Comparison of ENCODE assay signal across 28 cellular contexts in genomic region chr11:74966651-74967050, GRCh38. TPM values are rescaled to one million over a fixed set of nuclear protein-coding genes. Genes with fewer than 3 reads are reported as not detected.
DNase-seq lines count a peak whose midpoint lies in the region; ATAC-seq, FAIRE-seq and TF ChIP-seq lines count a peak whose summit lies in the region.
"Had no signal": no experiment of that assay in that cellular context is flagged by ENCODE, and none has a peak within 500 bp of the region (broad histone marks: within the 10 kb centered on the region; RNA-seq: fewer than 3 reads in every experiment).

No MANE protein-coding gene starts in this region.

- H3K36me3 Mint-ChIP-seq in MCF 10A (ENCODE audit: insufficient read depth, unreplicated experiment) = peaks cover 59% of the 10 kb centered on the region

- H3K36me3 ChIP-seq in breast epithelium (no peaks in the 10 kb centered on the region), K562 (ENCODE audit: control insufficient read depth, insufficient read depth, low read length) (peaks cover 87% of the 10 kb centered on the region)
- H3K36me3 ChIP-seq: prostate gland had no signal

- no peak overlapping the region for H2AFZ ChIP-seq in K562 (ENCODE audit: low read depth, low read length)

- intact Hi-C loops in MCF 10A (cut with micrococcal nuclease) = no loop called here
- intact Hi-C loops in breast epithelium (cut with DNase I; ENCODE audit: low total_unique reads) = no loop called here
- intact Hi-C loops in K562 (cut with micrococcal nuclease) = no loop called here

- H3K27me3 ChIP-seq in breast epithelium (no peaks in the 10 kb centered on the region), K562 (ENCODE audit: control insufficient read depth in 2 of 2, insufficient read depth in 2 of 2, low read length in 2 of 2) (no peaks in the 10 kb centered on the region)
- H3K27me3 ChIP-seq: cardiac muscle cell, left lung, testis, vagina had no signal

- H3K9me3 Mint-ChIP-seq in MCF 10A (ENCODE audit: unreplicated experiment) = no peaks in the 10 kb centered on the region
- H3K9me3 Mint-ChIP-seq: activated CD4-positive, alpha-beta T cell treated with anti-CD3 and anti-CD28 coated beads, Interleukin-2, amount 10 ng/mL, durations not matched to agents 24 days and 14 days; CD8-positive, alpha-beta T cell; HFFc6; IgD-negative memory B cell; naive B cell had no signal

- H3K27ac Mint-ChIP-seq in MCF 10A (ENCODE audit: low read depth, unreplicated experiment) = peak overlapping the region; percentile 73
- H3K27ac Mint-ChIP-seq: activated CD4-positive, alpha-beta T cell treated with anti-CD3 and anti-CD28 coated beads, Interleukin-2, amount 10 ng/mL, durations not matched to agents 24 days and 14 days; CD8-positive, alpha-beta T cell; HFFc6; naive B cell had no signal

- no peak for TF ChIP-seq POLR2A in breast epithelium (IDR thresholded peaks at IDR 0.05)
- TF ChIP-seq POLR2A in K562 (conservative IDR thresholded peaks at IDR 0.05) = no peak

- WGBS in K562 (ENCODE audit: insufficient coverage, low coverage, missing lambda C conversion rate) = 83% methylated on average over 5 of the region's 5 CpGs

- H3K4me1 ChIP-seq in breast epithelium = no peaks in the 10 kb centered on the region
- peaks cover 3 to 21% of the 10 kb centered on the region in 2 experiments; a peak in 3 of 5 replicates for H3K4me1 ChIP-seq in K562 (replicated peaks in 1 of 2; ENCODE audit: control insufficient read depth in 2 of 2, insufficient read depth in 2 of 2, low read length in 2 of 2)
- H3K4me1 ChIP-seq: prostate gland, testis had no signal

- POLR2A ChIA-PET in MCF 10A (lab: Yijun Ruan, JAX) (interaction anchor here (1.2 to 2.2 kb wide), 2 partner anchors 16 to 18 kb away, joined by 4 to 12 read pairs; partner anchors contain the start of genes SPCS2 and XRRA1), K562 (lab: Yijun Ruan, JAX) (no interaction called here)

- H3K4me1 Mint-ChIP-seq in MCF 10A (ENCODE audit: insufficient read depth, unreplicated experiment) = peaks cover 18% of the 10 kb centered on the region

- DNase-seq in MCF 10A (ENCODE audit: unreplicated experiment) (peak; percentile 61), breast epithelium (ENCODE audit: low spot score in 2 of 2) (no peak), K562 (ENCODE audit: extremely low read depth in 1 of 4, low spot score in 3 of 4) (no peak), glomerular visceral epithelial cell (ENCODE audit: extremely low spot score) (peak; percentile 26), NCI-H187 (lab: John Stamatoyannopoulos, UW) (no peak), amygdala (lab: John Stamatoyannopoulos, UW) (no peak), NCI-H1092 (lab: John Stamatoyannopoulos, UW) (no peak)
- DNase-seq: activated CD4-positive, alpha-beta T cell treated with anti-CD3 and anti-CD28 coated beads, Interleukin-2, amount 10 ng/mL, durations not matched to agents 24 days and 14 days; activated T-cell treated with anti-CD3 and anti-CD28 coated beads, Interleukin-2, amount 50 U/mL, for 1 hour; AML-193; CD8-positive, alpha-beta T cell; HFFc6; left lung; naive B cell; NCI-H1105 treated with DMSO at 0.1 percent for 48 hours; NCI-H2029 treated with DMSO at 0.1 percent for 48 hours; NCI-H226; stimulated activated naive CD4-positive, alpha-beta T cell treated with Interleukin-2 at 50 U/mL for 16 hours; testis; WERI-Rb-1 had no signal

- H3K4me2 ChIP-seq in K562 (ENCODE audit: insufficient read depth, low read length) = no peak overlapping the region

- in situ Hi-C loops in K562 (cut with MboI) = no loop called here

- peaks cover 6% of the 10 kb centered on the region; the same call in 1 of the 2 replicates for H4K20me1 ChIP-seq in K562 (replicated peaks; ENCODE audit: control insufficient read depth, insufficient read depth, low read length)

- BruUV-seq in MCF 10A (replicated peaks; lab: Mats Ljungman, UMichigan) (no TSS peak), K562 (replicated peaks; lab: Mats Ljungman, UMichigan) (no TSS peak)

- no peaks in the 10 kb centered on the region for H3K9me3 ChIP-seq in breast epithelium
- no peaks in the 10 kb centered on the region for H3K9me3 ChIP-seq in K562 (replicated peaks; ENCODE audit: control insufficient read depth, insufficient read depth, low read depth, low read length)
- H3K9me3 ChIP-seq: left lung, prostate gland, testis, vagina had no signal

- TF ChIP-seq CTCF in MCF 10A (IDR thresholded peaks at IDR 0.05; ENCODE audit: unreplicated experiment) (no peak), breast epithelium (IDR thresholded peaks at IDR 0.05) (no peak), K562 (IDR thresholded peaks at IDR 0.05 in 2 of 3, conservative IDR thresholded peaks at IDR 0.05 in 1 of 3; ENCODE audit: insufficient read depth in 2 of 3, low read depth in 1 of 3, low read length in 3 of 3) (no peak)

- no peak for FAIRE-seq in K562 (lab: Jason Lieb, UNC)
- FAIRE-seq: A204.1, endometrium, GM12892 had no signal

- no peak overlapping the region for H3K4me3 Mint-ChIP-seq in MCF 10A (ENCODE audit: unreplicated experiment)
- H3K4me3 Mint-ChIP-seq: activated CD4-positive, alpha-beta T cell treated with anti-CD3 and anti-CD28 coated beads, Interleukin-2, amount 10 ng/mL, durations not matched to agents 24 days and 14 days; CD8-positive, alpha-beta T cell; HFFc6; IgD-negative memory B cell; naive B cell had no signal

- H3K4me3 ChIP-seq in breast epithelium = no peak overlapping the region
- no peak overlapping the region for H3K4me3 ChIP-seq in K562
- H3K4me3 ChIP-seq: cardiac muscle cell, left lung, prostate gland, testis, vagina had no signal

- CTCF ChIA-PET in MCF 10A (lab: Yijun Ruan, JAX) (interaction anchor here (1.5 kb wide), 1 partner anchor 37 kb away, joined by 7 read pairs; no protein-coding TSS in a partner anchor), K562 (lab: Yijun Ruan, JAX; ENCODE audit: low intra/inter-chr PET ratio) (interaction anchor here (0.6 kb wide), 1 partner anchor 172 kb away, joined by 5 read pairs; no protein-coding TSS in a partner anchor)

- TF ChIP-seq RAD21 in K562 (CRISPR knock-in tag; conservative IDR thresholded peaks at IDR 0.05 in 1 of 2, IDR thresholded peaks at IDR 0.05 in 1 of 2) = no peak

- H3K9ac ChIP-seq in K562 (ENCODE audit: insufficient read depth in 1 of 2, low read depth in 2 of 2, low read length in 2 of 2) = no peak overlapping the region

- H3K27me3 Mint-ChIP-seq in MCF 10A (ENCODE audit: insufficient read depth, unreplicated experiment) = no peaks in the 10 kb centered on the region
- H3K27me3 Mint-ChIP-seq: activated CD4-positive, alpha-beta T cell treated with anti-CD3 and anti-CD28 coated beads, Interleukin-2, amount 10 ng/mL, durations not matched to agents 24 days and 14 days; IgD-negative memory B cell; naive B cell had no signal

- no peaks in the 10 kb centered on the region for H3K9me1 ChIP-seq in K562 (ENCODE audit: control insufficient read depth, insufficient read depth, low read length)

- H3K27ac ChIP-seq in breast epithelium = no peak overlapping the region
- no peak overlapping the region for H3K27ac ChIP-seq in K562 (ENCODE audit: extremely low read depth, low read depth, low read length)
- H3K27ac ChIP-seq: cardiac muscle cell, left lung, prostate gland, testis, vagina, WERI-Rb-1 had no signal

- no peak for TF ChIP-seq EP300 in K562 (IDR thresholded peaks at IDR 0.05; ENCODE audit: low read length)

- peaks cover 64% of the 10 kb centered on the region for H3K79me2 ChIP-seq in K562 (ENCODE audit: control insufficient read depth, insufficient read depth, low read length)

- ATAC-seq in K562 = no peak
- no peak for ATAC-seq in GM21526 (IDR thresholded peaks at IDR 0.05; ENCODE audit: low FRiP score, unreplicated experiment)
- ATAC-seq: CD8-positive, alpha-beta T cell; left lung had no signal

RNA-seq across cellular contexts. Expression of gene SPCS2, which starts 17.6 kb away (rescaled TPM):
- 198 and 217 TPM in 2 replicates for total RNA-seq in MCF 10A (2022)
- 10 to 100 TPM; 34.1 to 57.8 (median 57.5) TPM for total RNA-seq in breast epithelium
- total RNA-seq in K562 (2011; cell fraction: chromatin; rRNA removed; ENCODE audit: low replicate concordance) = 48.6 and 86.8 TPM in 2 replicates
- 24.1 and 36.7 TPM in 2 replicates for total RNA-seq in K562 (2011; cell fraction: nucleolus; rRNA removed)
- total RNA-seq in K562 (2011; cell fraction: nucleoplasm; rRNA removed) = 85.9 and 113 TPM in 2 replicates
- 38.2 and 136 TPM in 2 replicates for total RNA-seq in K562 (2014; rRNA removed)
- total RNA-seq in K562 (2014; rRNA removed; fragmentation: Illumina TruSeq; extraction: Trizol) = 55.0 and 65.9 TPM in 2 replicates
- total RNA-seq in K562 (2015; rRNA removed; fragmentation: Illumina TruSeq; extraction: Trizol) = 63.2 and 75.5 TPM in 2 replicates
- total RNA-seq in K562 (2021) = 150 and 172 TPM in 2 replicates
- 148 and 250 TPM in 2 replicates for polyA plus RNA-seq in K562 (2011; rRNA removed)
- polyA plus RNA-seq in K562 (2011; cell fraction: cytosol; rRNA removed) = 42.4 and 102 TPM in 2 replicates
- 15.7 and 31.6 TPM in 2 replicates for polyA plus RNA-seq in K562 (2011; cell fraction: nucleus; rRNA removed)
- polyA plus RNA-seq in K562 (2012) = 161 and 178 TPM in 2 replicates
- 126 and 193 TPM in 2 replicates for polyA plus RNA-seq in K562 (2014; fragmentation: Illumina TruSeq; extraction: Trizol)
- 100 to 1,000 TPM; 372 to 458 TPM for polyA plus RNA-seq in K562 (2014; fragmentation: Nextera tagmentation; extraction: Ambion mirVana)
- polyA plus RNA-seq in K562 (2014; rRNA removed) = 208 and 334 TPM in 2 replicates
- 73.3 and 74.6 TPM in 2 replicates for polyA minus RNA-seq in K562 (2011; rRNA and poly(A)+ RNA removed)
- 21.6 and 30.6 TPM in 2 replicates for polyA minus RNA-seq in K562 (2011; cell fraction: cytosol; rRNA and poly(A)+ RNA removed)
- 19.5 and 28.1 TPM in 2 replicates for polyA minus RNA-seq in K562 (2011; cell fraction: nucleus; rRNA and poly(A)+ RNA removed)

RNA-seq across cellular contexts. Expression of gene XRRA1, which starts 17.8 kb away (rescaled TPM):
- total RNA-seq in MCF 10A (2022) = 49.3 and 49.6 TPM in 2 replicates
- 10 to 100 TPM; 18.0 to 33.6 (median 18.4) TPM for total RNA-seq in breast epithelium
- total RNA-seq in K562 (2011; cell fraction: chromatin; rRNA removed; ENCODE audit: low replicate concordance) = 113 and 146 TPM in 2 replicates
- total RNA-seq in K562 (2011; cell fraction: nucleolus; rRNA removed) = 45.7 and 54.9 TPM in 2 replicates
- 74.1 and 109 TPM in 2 replicates for total RNA-seq in K562 (2011; cell fraction: nucleoplasm; rRNA removed)
- total RNA-seq in K562 (2014; rRNA removed) = 18.3 and 20.1 TPM in 2 replicates
- 12.8 and 15.9 TPM in 2 replicates for total RNA-seq in K562 (2014; rRNA removed; fragmentation: Illumina TruSeq; extraction: Trizol)
- 16.0 and 18.0 TPM in 2 replicates for total RNA-seq in K562 (2015; rRNA removed; fragmentation: Illumina TruSeq; extraction: Trizol)
- 20.6 and 22.5 TPM in 2 replicates for total RNA-seq in K562 (2021)
- 16.0 and 21.2 TPM in 2 replicates for polyA plus RNA-seq in K562 (2011; rRNA removed)
- polyA plus RNA-seq in K562 (2011; cell fraction: cytosol; rRNA removed) = 12.9 and 14.1 TPM in 2 replicates
- 24.3 and 38.6 TPM in 2 replicates for polyA plus RNA-seq in K562 (2011; cell fraction: nucleus; rRNA removed)
- polyA plus RNA-seq in K562 (2012) = 15.9 and 18.1 TPM in 2 replicates
- polyA plus RNA-seq in K562 (2014; fragmentation: Illumina TruSeq; extraction: Trizol) = 17.1 and 18.0 TPM in 2 replicates
- polyA plus RNA-seq in K562 (2014; fragmentation: Nextera tagmentation; extraction: Ambion mirVana) = 1 to 10 TPM; 5.0 to 8.9 TPM
- polyA plus RNA-seq in K562 (2014; rRNA removed) = 10.3 and 11.6 TPM in 2 replicates
- polyA minus RNA-seq in K562 (2011; rRNA and poly(A)+ RNA removed) = 30.6 and 35.3 TPM in 2 replicates
- 17.0 and 23.7 TPM in 2 replicates for polyA minus RNA-seq in K562 (2011; cell fraction: cytosol; rRNA and poly(A)+ RNA removed)
- polyA minus RNA-seq in K562 (2011; cell fraction: nucleus; rRNA and poly(A)+ RNA removed) = 27.5 and 42.0 TPM in 2 replicates

RNA-seq across cellular contexts. Expression of gene NEU3, which starts 22.1 kb away (rescaled TPM):
- total RNA-seq in MCF 10A (2022) (8.7 and 10.0 TPM in 2 replicates), breast epithelium (10 to 100 TPM; 11.8 to 12.8 (median 12.4) TPM), K562 (2014; rRNA removed) (35.0 and 36.7 TPM in 2 replicates), K562 (2014; rRNA removed; fragmentation: Illumina TruSeq; extraction: Trizol) (28.3 and 31.1 TPM in 2 replicates), K562 (2015; rRNA removed; fragmentation: Illumina TruSeq; extraction: Trizol) (36.5 and 41.3 TPM in 2 replicates), K562 (2021) (32.6 and 33.6 TPM in 2 replicates)
- total RNA-seq in K562 (2011; cell fraction: chromatin; rRNA removed; ENCODE audit: low replicate concordance) = 58.7 and 76.5 TPM in 2 replicates
- 46.5 and 50.9 TPM in 2 replicates for total RNA-seq in K562 (2011; cell fraction: nucleolus; rRNA removed)
- total RNA-seq in K562 (2011; cell fraction: nucleoplasm; rRNA removed) = 48.2 and 59.5 TPM in 2 replicates
- polyA plus RNA-seq in K562 (2011; rRNA removed) (35.1 and 35.7 TPM in 2 replicates), K562 (2014; fragmentation: Illumina TruSeq; extraction: Trizol) (27.9 and 28.6 TPM in 2 replicates), K562 (2014; fragmentation: Nextera tagmentation; extraction: Ambion mirVana) (1 to 10 TPM; 6.2 to 7.2 TPM), K562 (2014; rRNA removed) (25.5 and 26.9 TPM in 2 replicates)
- 29.9 and 43.7 TPM in 2 replicates for polyA plus RNA-seq in K562 (2011; cell fraction: cytosol; rRNA removed)
- 46.4 and 57.9 TPM in 2 replicates for polyA plus RNA-seq in K562 (2011; cell fraction: nucleus; rRNA removed)
- 20.4 and 20.5 TPM in 2 replicates for polyA plus RNA-seq in K562 (2012)
- 51.0 and 55.8 TPM in 2 replicates for polyA minus RNA-seq in K562 (2011; rRNA and poly(A)+ RNA removed)
- 32.6 and 35.1 TPM in 2 replicates for polyA minus RNA-seq in K562 (2011; cell fraction: cytosol; rRNA and poly(A)+ RNA removed)
- 32.7 and 43.7 TPM in 2 replicates for polyA minus RNA-seq in K562 (2011; cell fraction: nucleus; rRNA and poly(A)+ RNA removed)

Comparison
In these comparisons a context has a peak if more than half of its experiments do, and no peak if none do; other contexts are left out.
1. DNase-seq: peak in MCF 10A (single experiment) and glomerular visceral epithelial cell (single experiment); none in breast epithelium (0 of 2), K562 (0 of 4), NCI-H187 (0 of 2), amygdala (0 of 56) and NCI-H1092 (single experiment).